ENCODE assay signal across 1 cellular context in genomic region chr1:1165485-1165884, GRCh38.
TF ChIP-seq lines count a peak whose summit lies in the region.

No MANE protein-coding gene starts in this region.

TF ChIP-seq in HepG2, 621 proteins besides CTCF, POLR2A, EP300 and RAD21 (continued from another document):
- TF ChIP-seq PRDM15 (CRISPR knock-in tag; IDR thresholded peaks at IDR 0.05) (0 out of 2 replicates have a peak, but pooled peaks have one; percentile 3), ZNF230 (CRISPR knock-in tag; IDR thresholded peaks at IDR 0.05) (0 out of 2 replicates have a peak, but pooled peaks have one; percentile 59), KMT2B (CRISPR knock-in tag; IDR thresholded peaks at IDR 0.05) (0 out of 2 replicates have a peak, but pooled peaks have one; percentile 28), DNMT3B (CRISPR knock-in tag; conservative IDR thresholded peaks at IDR 0.05) (0 out of 2 replicates have a peak, but pooled peaks have one; percentile 22), SNRNP70 (IDR thresholded peaks at IDR 0.05; ENCODE audit: low read depth, low read length) (no peak), ZNF552 (CRISPR knock-in tag; IDR thresholded peaks at IDR 0.05; ENCODE audit: borderline replicate concordance) (no peak), ZFP36 (IDR thresholded peaks at IDR 0.05; ENCODE audit: borderline replicate concordance, low read depth, low read length, partially characterized antibody) (no peak)
